ENCODE assay signal across 27 cellular contexts in the genomic region with DNA sequence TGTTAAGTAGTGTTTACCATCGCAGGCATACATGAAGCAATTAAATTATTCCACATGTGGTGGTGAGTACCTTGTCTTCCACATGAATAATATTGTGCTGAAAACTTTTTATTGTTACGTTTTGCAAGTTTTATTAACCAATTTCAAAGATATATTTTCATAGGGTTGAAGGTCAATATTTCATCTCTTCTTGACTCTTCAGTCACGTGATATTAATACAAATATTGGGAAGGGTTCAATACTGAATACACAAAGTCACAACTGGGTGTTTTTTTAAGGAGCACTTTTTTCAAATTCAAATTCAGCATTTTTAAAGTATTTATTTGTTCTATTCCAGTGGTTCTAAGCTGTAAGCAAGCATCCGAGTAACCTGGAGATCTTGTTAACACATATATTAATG.
"Had no signal": no experiment of that assay in that cellular context is flagged by ENCODE, and none has a peak within 500 bp of the region (broad histone marks: within the 10 kb centered on the region; RNA-seq: fewer than 3 reads in every experiment).

No MANE protein-coding gene starts in this region.

- H3K36me3 ChIP-seq: colonic mucosa, esophagus muscularis mucosa, esophagus squamous epithelium, gastrocnemius medialis, gastroesophageal sphincter, heart left ventricle, heart right ventricle had no signal

- DNase-seq: colonic mucosa; cortex of kidney; dermis blood vessel endothelial cell; dorsolateral prefrontal cortex; effector CD4-positive, alpha-beta T cell; effector CD8-positive, alpha-beta T cell; effector memory CD4-positive, alpha-beta T cell; effector memory CD8-positive, alpha-beta T cell; endodermal cell; erythroblast; esophagus squamous epithelium; foreskin fibroblast; foreskin keratinocyte; foreskin melanocyte; gastrocnemius medialis; glutamatergic neuron; head of caudate nucleus; heart left ventricle; heart right ventricle had no signal

- H3K4me3 ChIP-seq: colonic mucosa, dorsolateral prefrontal cortex, esophagus muscularis mucosa, esophagus squamous epithelium, gastrocnemius medialis, gastroesophageal sphincter, heart left ventricle, heart right ventricle had no signal

- H3K27me3 ChIP-seq: colonic mucosa, dorsolateral prefrontal cortex, esophagus muscularis mucosa, esophagus squamous epithelium, foreskin keratinocyte, gastrocnemius medialis, gastroesophageal sphincter, heart left ventricle, heart right ventricle had no signal

- FAIRE-seq: colon, endometrium, endothelial cell of umbilical vein, frontal cortex had no signal

- ATAC-seq: effector memory CD8-positive, alpha-beta T cell; esophagus mucosa; foreskin keratinocyte; gastrocnemius medialis; gastroesophageal sphincter; heart left ventricle; heart right ventricle had no signal

- H3K4me1 ChIP-seq: colonic mucosa, esophagus muscularis mucosa, esophagus squamous epithelium, foreskin keratinocyte, gastrocnemius medialis, gastroesophageal sphincter, heart left ventricle, heart right ventricle had no signal

- H3K9me3 ChIP-seq: colonic mucosa, esophagus muscularis mucosa, esophagus squamous epithelium, gastrocnemius medialis, gastroesophageal sphincter, heart left ventricle had no signal

- H3K27ac ChIP-seq: colonic mucosa, dorsolateral prefrontal cortex, epithelial cell of prostate, esophagus muscularis mucosa, esophagus squamous epithelium, foreskin keratinocyte, gastrocnemius medialis, gastroesophageal sphincter, heart left ventricle, heart right ventricle had no signal
